1 cellular context compared by ENCODE assay signal in the genomic region with DNA sequence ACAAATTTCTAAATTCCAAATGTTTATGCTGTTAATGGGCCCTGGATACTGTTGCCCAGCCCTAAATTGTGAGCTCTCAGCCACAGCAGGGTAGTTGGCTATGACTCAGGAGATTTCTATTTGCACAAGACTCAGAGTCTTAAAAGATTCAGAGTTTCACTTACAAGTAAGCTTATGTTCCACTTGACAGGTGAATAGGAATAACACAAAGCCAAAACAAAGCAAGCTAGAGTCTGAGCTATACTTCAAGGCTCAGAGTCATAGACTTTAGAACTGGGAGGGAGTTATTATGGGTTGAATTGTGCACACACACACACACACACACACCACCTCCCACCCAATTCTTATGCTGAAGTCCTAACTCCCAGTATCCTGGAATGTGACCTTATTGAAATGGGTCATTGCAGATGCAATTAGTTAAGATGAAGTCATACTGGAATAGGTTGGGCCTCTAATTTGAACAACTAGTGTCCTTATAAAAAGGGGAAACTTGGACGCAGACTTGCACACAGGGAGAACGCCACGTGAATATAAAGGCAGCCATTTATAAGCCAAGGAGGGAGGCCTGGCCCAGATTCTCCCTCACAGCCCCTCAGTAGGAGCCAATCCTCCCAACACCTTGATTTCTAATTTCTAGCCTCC.
TF ChIP-seq lines count a peak whose summit lies in the region.

No MANE protein-coding gene starts in this region.

TF ChIP-seq in HEK293, 187 proteins besides CTCF, POLR2A, EP300 and RAD21 (continued from another document and continues in another):
- TF ChIP-seq, protein P1, sequence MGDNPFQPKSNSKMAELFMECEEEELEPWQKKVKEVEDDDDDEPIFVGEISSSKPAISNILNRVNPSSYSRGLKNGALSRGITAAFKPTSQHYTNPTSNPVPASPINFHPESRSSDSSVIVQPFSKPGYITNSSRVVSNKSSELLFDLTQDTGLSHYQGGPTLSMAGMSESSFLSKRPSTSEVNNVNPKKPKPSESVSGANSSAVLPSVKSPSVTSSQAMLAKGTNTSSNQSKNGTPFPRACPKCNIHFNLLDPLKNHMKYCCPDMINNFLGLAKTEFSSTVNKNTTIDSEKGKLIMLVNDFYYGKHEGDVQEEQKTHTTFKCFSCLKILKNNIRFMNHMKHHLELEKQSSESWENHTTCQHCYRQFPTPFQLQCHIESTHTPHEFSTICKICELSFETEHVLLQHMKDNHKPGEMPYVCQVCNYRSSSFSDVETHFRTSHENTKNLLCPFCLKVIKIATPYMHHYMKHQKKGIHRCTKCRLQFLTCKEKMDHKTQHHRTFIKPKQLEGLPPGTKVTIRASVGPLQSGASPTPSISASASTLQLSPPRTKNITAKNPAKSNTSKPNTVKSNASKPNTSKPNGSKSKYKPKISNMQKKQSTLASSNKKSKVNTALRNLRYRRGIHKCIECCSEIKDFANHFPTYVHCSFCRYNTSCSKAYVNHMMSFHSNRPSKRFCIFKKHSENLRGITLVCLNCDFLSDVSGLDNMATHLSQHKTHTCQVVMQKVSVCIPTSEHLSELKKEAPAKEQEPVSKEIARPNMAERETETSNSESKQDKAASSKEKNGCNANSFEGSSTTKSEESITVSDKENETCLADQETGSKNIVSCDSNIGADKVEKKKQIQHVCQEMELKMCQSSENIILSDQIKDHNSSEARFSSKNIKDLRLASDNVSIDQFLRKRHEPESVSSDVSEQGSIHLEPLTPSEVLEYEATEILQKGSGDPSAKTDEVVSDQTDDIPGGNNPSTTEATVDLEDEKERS (tag by site-specific recombination; IDR thresholded peaks at IDR 0.05) = 0 out of 2 replicates have a peak, but pooled peaks have one; percentile 12
- TF ChIP-seq ZNF600 (tag by site-specific recombination; IDR thresholded peaks at IDR 0.05) = peak; percentile 85
- peak; percentile 50; the same call in 1 of the 2 replicates for TF ChIP-seq EGR2 (tag by site-specific recombination; IDR thresholded peaks at IDR 0.05; ENCODE audit: low read depth)
- TF ChIP-seq ZSCAN23 (tag by site-specific recombination; IDR thresholded peaks at IDR 0.05) = no peak
- TF ChIP-seq, protein P2, sequence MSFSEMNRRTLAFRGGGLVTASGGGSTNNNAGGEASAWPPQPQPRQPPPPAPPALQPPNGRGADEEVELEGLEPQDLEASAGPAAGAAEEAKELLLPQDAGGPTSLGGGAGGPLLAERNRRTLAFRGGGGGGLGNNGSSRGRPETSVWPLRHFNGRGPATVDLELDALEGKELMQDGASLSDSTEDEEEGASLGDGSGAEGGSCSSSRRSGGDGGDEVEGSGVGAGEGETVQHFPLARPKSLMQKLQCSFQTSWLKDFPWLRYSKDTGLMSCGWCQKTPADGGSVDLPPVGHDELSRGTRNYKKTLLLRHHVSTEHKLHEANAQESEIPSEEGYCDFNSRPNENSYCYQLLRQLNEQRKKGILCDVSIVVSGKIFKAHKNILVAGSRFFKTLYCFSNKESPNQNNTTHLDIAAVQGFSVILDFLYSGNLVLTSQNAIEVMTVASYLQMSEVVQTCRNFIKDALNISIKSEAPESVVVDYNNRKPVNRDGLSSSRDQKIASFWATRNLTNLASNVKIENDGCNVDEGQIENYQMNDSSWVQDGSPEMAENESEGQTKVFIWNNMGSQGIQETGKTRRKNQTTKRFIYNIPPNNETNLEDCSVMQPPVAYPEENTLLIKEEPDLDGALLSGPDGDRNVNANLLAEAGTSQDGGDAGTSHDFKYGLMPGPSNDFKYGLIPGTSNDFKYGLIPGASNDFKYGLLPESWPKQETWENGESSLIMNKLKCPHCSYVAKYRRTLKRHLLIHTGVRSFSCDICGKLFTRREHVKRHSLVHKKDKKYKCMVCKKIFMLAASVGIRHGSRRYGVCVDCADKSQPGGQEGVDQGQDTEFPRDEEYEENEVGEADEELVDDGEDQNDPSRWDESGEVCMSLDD (tag by site-specific recombination; IDR thresholded peaks at IDR 0.05) = no peak
- no peak for TF ChIP-seq ZNF561 (tag by site-specific recombination; IDR thresholded peaks at IDR 0.05; ENCODE audit: borderline replicate concordance)
- TF ChIP-seq WT1 (tag by site-specific recombination; IDR thresholded peaks at IDR 0.05) = peak; percentile 89
- TF ChIP-seq HOXA7 (CRISPR knock-in tag; IDR thresholded peaks at IDR 0.05; ENCODE audit: borderline replicate concordance) = no peak
- TF ChIP-seq ZNF157 (tag by site-specific recombination; IDR thresholded peaks at IDR 0.05) = no peak
- TF ChIP-seq ZNF610 (tag by site-specific recombination; IDR thresholded peaks at IDR 0.05; ENCODE audit: borderline replicate concordance) = no peak
- TF ChIP-seq, protein P3, sequence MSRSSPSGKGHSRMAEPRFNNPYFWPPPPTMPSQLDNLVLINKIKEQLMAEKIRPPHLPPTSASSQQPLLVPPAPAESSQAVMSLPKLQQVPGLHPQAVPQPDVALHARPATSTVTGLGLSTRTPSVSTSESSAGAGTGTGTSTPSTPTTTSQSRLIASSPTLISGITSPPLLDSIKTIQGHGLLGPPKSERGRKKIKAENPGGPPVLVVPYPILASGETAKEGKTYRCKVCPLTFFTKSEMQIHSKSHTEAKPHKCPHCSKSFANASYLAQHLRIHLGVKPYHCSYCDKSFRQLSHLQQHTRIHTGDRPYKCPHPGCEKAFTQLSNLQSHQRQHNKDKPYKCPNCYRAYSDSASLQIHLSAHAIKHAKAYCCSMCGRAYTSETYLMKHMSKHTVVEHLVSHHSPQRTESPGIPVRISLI (tag by site-specific recombination; IDR thresholded peaks at IDR 0.05) = 0 out of 2 replicates have a peak, but pooled peaks have one; percentile 65
- TF ChIP-seq, protein P4, sequence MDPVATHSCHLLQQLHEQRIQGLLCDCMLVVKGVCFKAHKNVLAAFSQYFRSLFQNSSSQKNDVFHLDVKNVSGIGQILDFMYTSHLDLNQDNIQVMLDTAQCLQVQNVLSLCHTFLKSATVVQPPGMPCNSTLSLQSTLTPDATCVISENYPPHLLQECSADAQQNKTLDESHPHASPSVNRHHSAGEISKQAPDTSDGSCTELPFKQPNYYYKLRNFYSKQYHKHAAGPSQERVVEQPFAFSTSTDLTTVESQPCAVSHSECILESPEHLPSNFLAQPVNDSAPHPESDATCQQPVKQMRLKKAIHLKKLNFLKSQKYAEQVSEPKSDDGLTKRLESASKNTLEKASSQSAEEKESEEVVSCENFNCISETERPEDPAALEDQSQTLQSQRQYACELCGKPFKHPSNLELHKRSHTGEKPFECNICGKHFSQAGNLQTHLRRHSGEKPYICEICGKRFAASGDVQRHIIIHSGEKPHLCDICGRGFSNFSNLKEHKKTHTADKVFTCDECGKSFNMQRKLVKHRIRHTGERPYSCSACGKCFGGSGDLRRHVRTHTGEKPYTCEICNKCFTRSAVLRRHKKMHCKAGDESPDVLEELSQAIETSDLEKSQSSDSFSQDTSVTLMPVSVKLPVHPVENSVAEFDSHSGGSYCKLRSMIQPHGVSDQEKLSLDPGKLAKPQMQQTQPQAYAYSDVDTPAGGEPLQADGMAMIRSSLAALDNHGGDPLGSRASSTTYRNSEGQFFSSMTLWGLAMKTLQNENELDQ (tag by site-specific recombination; IDR thresholded peaks at IDR 0.05; ENCODE audit: low read depth) = no peak
- TF ChIP-seq ZNF112 (tag by site-specific recombination; IDR thresholded peaks at IDR 0.05) = no peak
- no peak for TF ChIP-seq IKZF3 (tag by site-specific recombination; IDR thresholded peaks at IDR 0.05)
- peak; percentile 56; the same call in 1 of the 2 replicates for TF ChIP-seq ZFP69B (tag by site-specific recombination; IDR thresholded peaks at IDR 0.05)
- 0 out of 2 replicates have a peak, but pooled peaks have one; percentile 27 for TF ChIP-seq ZNF76 (tag by site-specific recombination; IDR thresholded peaks at IDR 0.05; ENCODE audit: borderline replicate concordance, low read depth)
- TF ChIP-seq, protein P5, sequence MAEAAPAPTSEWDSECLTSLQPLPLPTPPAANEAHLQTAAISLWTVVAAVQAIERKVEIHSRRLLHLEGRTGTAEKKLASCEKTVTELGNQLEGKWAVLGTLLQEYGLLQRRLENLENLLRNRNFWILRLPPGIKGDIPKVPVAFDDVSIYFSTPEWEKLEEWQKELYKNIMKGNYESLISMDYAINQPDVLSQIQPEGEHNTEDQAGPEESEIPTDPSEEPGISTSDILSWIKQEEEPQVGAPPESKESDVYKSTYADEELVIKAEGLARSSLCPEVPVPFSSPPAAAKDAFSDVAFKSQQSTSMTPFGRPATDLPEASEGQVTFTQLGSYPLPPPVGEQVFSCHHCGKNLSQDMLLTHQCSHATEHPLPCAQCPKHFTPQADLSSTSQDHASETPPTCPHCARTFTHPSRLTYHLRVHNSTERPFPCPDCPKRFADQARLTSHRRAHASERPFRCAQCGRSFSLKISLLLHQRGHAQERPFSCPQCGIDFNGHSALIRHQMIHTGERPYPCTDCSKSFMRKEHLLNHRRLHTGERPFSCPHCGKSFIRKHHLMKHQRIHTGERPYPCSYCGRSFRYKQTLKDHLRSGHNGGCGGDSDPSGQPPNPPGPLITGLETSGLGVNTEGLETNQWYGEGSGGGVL (tag by site-specific recombination; IDR thresholded peaks at IDR 0.05) = peak; percentile 88
- TF ChIP-seq ZNF791 (tag by site-specific recombination; IDR thresholded peaks at IDR 0.05) = no peak
- TF ChIP-seq OSR2 (tag by site-specific recombination; IDR thresholded peaks at IDR 0.05) = peak; percentile 56; the same call in 1 of the 2 replicates
- no peak for TF ChIP-seq ZNF776 (tag by site-specific recombination; IDR thresholded peaks at IDR 0.05; ENCODE audit: borderline replicate concordance)
- no peak for TF ChIP-seq ZNF311 (tag by site-specific recombination; IDR thresholded peaks at IDR 0.05; ENCODE audit: borderline replicate concordance)
- TF ChIP-seq, protein P6, sequence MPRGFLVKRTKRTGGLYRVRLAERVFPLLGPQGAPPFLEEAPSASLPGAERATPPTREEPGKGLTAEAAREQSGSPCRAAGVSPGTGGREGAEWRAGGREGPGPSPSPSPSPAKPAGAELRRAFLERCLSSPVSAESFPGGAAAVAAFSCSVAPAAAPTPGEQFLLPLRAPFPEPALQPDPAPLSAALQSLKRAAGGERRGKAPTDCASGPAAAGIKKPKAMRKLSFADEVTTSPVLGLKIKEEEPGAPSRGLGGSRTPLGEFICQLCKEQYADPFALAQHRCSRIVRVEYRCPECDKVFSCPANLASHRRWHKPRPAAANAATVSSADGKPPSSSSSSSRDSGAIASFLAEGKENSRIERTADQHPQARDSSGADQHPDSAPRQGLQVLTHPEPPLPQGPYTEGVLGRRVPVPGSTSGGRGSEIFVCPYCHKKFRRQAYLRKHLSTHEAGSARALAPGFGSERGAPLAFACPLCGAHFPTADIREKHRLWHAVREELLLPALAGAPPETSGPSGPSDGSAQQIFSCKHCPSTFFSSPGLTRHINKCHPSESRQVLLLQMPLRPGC (tag by site-specific recombination; IDR thresholded peaks at IDR 0.05) = peak; percentile 98
- no peak for TF ChIP-seq GLI4 (tag by site-specific recombination; IDR thresholded peaks at IDR 0.05)
- TF ChIP-seq, protein P7, sequence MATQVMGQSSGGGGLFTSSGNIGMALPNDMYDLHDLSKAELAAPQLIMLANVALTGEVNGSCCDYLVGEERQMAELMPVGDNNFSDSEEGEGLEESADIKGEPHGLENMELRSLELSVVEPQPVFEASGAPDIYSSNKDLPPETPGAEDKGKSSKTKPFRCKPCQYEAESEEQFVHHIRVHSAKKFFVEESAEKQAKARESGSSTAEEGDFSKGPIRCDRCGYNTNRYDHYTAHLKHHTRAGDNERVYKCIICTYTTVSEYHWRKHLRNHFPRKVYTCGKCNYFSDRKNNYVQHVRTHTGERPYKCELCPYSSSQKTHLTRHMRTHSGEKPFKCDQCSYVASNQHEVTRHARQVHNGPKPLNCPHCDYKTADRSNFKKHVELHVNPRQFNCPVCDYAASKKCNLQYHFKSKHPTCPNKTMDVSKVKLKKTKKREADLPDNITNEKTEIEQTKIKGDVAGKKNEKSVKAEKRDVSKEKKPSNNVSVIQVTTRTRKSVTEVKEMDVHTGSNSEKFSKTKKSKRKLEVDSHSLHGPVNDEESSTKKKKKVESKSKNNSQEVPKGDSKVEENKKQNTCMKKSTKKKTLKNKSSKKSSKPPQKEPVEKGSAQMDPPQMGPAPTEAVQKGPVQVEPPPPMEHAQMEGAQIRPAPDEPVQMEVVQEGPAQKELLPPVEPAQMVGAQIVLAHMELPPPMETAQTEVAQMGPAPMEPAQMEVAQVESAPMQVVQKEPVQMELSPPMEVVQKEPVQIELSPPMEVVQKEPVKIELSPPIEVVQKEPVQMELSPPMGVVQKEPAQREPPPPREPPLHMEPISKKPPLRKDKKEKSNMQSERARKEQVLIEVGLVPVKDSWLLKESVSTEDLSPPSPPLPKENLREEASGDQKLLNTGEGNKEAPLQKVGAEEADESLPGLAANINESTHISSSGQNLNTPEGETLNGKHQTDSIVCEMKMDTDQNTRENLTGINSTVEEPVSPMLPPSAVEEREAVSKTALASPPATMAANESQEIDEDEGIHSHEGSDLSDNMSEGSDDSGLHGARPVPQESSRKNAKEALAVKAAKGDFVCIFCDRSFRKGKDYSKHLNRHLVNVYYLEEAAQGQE (tag by site-specific recombination; IDR thresholded peaks at IDR 0.05) = no peak
- TF ChIP-seq ZNF266 (tag by site-specific recombination; IDR thresholded peaks at IDR 0.05; ENCODE audit: low read depth) = no peak
- TF ChIP-seq ZNF416 (tag by site-specific recombination; IDR thresholded peaks at IDR 0.05) = no peak
- 0 out of 2 replicates have a peak, but pooled peaks have one; percentile 8 for TF ChIP-seq ZSCAN30 (tag by site-specific recombination; IDR thresholded peaks at IDR 0.05)
- no peak for TF ChIP-seq YY2 (tag by site-specific recombination; IDR thresholded peaks at IDR 0.05)
- peak; percentile 88 for TF ChIP-seq ZFHX2 (tag by site-specific recombination; conservative IDR thresholded peaks at IDR 0.05)
- TF ChIP-seq, protein P8, sequence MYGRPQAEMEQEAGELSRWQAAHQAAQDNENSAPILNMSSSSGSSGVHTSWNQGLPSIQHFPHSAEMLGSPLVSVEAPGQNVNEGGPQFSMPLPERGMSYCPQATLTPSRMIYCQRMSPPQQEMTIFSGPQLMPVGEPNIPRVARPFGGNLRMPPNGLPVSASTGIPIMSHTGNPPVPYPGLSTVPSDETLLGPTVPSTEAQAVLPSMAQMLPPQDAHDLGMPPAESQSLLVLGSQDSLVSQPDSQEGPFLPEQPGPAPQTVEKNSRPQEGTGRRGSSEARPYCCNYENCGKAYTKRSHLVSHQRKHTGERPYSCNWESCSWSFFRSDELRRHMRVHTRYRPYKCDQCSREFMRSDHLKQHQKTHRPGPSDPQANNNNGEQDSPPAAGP (tag by site-specific recombination; IDR thresholded peaks at IDR 0.05) = peak; percentile 75
- 0 out of 2 replicates have a peak, but pooled peaks have one; percentile 32 for TF ChIP-seq ZNF248 (tag by site-specific recombination; IDR thresholded peaks at IDR 0.05)
- TF ChIP-seq GLI2 (tag by site-specific recombination; IDR thresholded peaks at IDR 0.05; ENCODE audit: borderline replicate concordance, low read depth) = no peak
